19 cellular contexts compared by ENCODE assay signal in the genomic region with DNA sequence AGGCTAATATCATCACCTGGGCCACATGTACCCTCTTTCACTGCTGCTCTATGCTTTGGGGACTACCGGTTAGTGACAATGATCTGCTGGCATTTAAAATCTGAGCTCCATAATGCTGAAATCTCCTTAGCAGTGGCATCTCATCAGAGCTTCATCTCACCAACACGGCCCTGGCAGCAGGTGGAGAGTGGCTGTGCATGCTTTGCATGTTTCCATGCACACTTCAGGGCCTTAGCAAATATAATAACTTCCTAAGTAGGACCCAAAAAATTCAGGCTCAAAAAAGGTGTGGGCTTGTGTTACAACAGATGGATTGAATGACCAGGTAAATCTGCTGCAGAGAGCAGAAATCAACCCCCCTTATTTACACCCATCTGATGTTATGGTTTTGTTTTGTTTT. TPM values are rescaled to one million over a fixed set of nuclear protein-coding genes. Genes with fewer than 3 reads are reported as not detected.
DNase-seq lines count a peak whose midpoint lies in the region; ATAC-seq, FAIRE-seq and TF ChIP-seq lines count a peak whose summit lies in the region.
"Had no signal": no experiment of that assay in that cellular context is flagged by ENCODE, and none has a peak within 500 bp of the region (broad histone marks: within the 10 kb centered on the region; RNA-seq: fewer than 3 reads in every experiment).

No MANE protein-coding gene starts in this region.

- TF ChIP-seq CTCF in endothelial cell of umbilical vein (IDR thresholded peaks at IDR 0.05; ENCODE audit: extremely low read depth in 1 of 2, insufficient read depth in 1 of 2, low read depth in 1 of 2, low read length in 2 of 2) (no peak), lower lobe of right lung (IDR thresholded peaks at IDR 0.05) (no peak), upper lobe of right lung (IDR thresholded peaks at IDR 0.05) (no peak)

- no peak overlapping the region for H3K4me2 ChIP-seq in endothelial cell of umbilical vein (ENCODE audit: insufficient read depth, low read length)
- H3K4me2 ChIP-seq: GM23338 had no signal

- H3K4me1 ChIP-seq in endothelial cell of umbilical vein (ENCODE audit: control insufficient read depth, extremely low read depth, insufficient read depth, low read length) (peaks cover 14% of the 10 kb centered on the region), lower lobe of right lung (peaks cover 15% of the 10 kb centered on the region), upper lobe of right lung (peaks cover 11% of the 10 kb centered on the region)

- peak; percentile 27 to 57 for ATAC-seq in lower lobe of right lung
- peak; percentile 58 for ATAC-seq in upper lobe of right lung
- ATAC-seq: GM23338 had no signal

- intact Hi-C loops in endothelial cell of umbilical vein (cut with micrococcal nuclease) (no loop called here), lower lobe of right lung (cut with DNase I) (no loop called here), upper lobe of right lung (cut with DNase I) (no loop called here)

- dilution Hi-C loops in endothelial cell of umbilical vein (cut with MboI; ENCODE audit: extremely low pct_ligation_motif_present, low sequenced_read_pairs): loop anchor here (25.0 kb wide), 1 partner anchor 103 kb away; no protein-coding TSS in a partner anchor

- POLR2A ChIA-PET in endothelial cell of umbilical vein (lab: Charles Lee): no interaction called here

- no peak overlapping the region for H2AFZ ChIP-seq in endothelial cell of umbilical vein (ENCODE audit: low read depth, low read length)
- H2AFZ ChIP-seq: GM23338 had no signal

- H3K9me3 ChIP-seq in endothelial cell of umbilical vein (replicated peaks; ENCODE audit: control insufficient read depth, insufficient read depth, low read length) (no peaks in the 10 kb centered on the region), lower lobe of right lung (no peaks in the 10 kb centered on the region), upper lobe of right lung (no peaks in the 10 kb centered on the region)
- H3K9me3 ChIP-seq: HAP-1 had no signal

- no peak overlapping the region for H3K4me3 ChIP-seq in endothelial cell of umbilical vein (replicated peaks in 1 of 3; ENCODE audit: insufficient read depth in 1 of 3, low read depth in 1 of 3, low read length in 3 of 3)
- no peak overlapping the region for H3K4me3 ChIP-seq in lower lobe of right lung
- H3K4me3 ChIP-seq in upper lobe of right lung: no peak overlapping the region
- H3K4me3 ChIP-seq: GM23338, HAP-1 had no signal

- no peaks in the 10 kb centered on the region for H3K9me1 ChIP-seq in endothelial cell of umbilical vein (replicated peaks; ENCODE audit: control insufficient read depth, extremely low read depth, insufficient read depth, low read length)

- no peak for TF ChIP-seq POLR2A in endothelial cell of umbilical vein (IDR thresholded peaks at IDR 0.05; ENCODE audit: low read depth, low read length)

- FAIRE-seq in endothelial cell of umbilical vein (lab: Jason Lieb, UNC): peak; percentile 33
- FAIRE-seq: GM18507 had no signal

- H3K9ac ChIP-seq in endothelial cell of umbilical vein (replicated peaks; ENCODE audit: extremely low read depth, insufficient read depth, low read length): no peak overlapping the region

- H3K36me3 ChIP-seq in endothelial cell of umbilical vein (ENCODE audit: control insufficient read depth in 2 of 2, extremely low read depth in 1 of 2, insufficient read depth in 2 of 2, low read length in 2 of 2): no peaks in the 10 kb centered on the region
- no peaks in the 10 kb centered on the region for H3K36me3 ChIP-seq in lower lobe of right lung
- H3K36me3 ChIP-seq in upper lobe of right lung: no peaks in the 10 kb centered on the region
- H3K36me3 ChIP-seq: HAP-1 had no signal

- H3K27me3 ChIP-seq in endothelial cell of umbilical vein (ENCODE audit: control insufficient read depth in 2 of 2, insufficient read depth in 2 of 2, low read length in 2 of 2) (no peaks in the 10 kb centered on the region), lower lobe of right lung (ENCODE audit: low read depth) (no peaks in the 10 kb centered on the region), upper lobe of right lung (no peaks in the 10 kb centered on the region)

- BruUV-seq in endothelial cell of umbilical vein (replicated peaks; lab: Mats Ljungman, UMichigan): no TSS peak

- H4K20me1 ChIP-seq in endothelial cell of umbilical vein (replicated peaks; ENCODE audit: control insufficient read depth, extremely low read depth, insufficient read depth, low read length): no peaks in the 10 kb centered on the region

- H3K27ac ChIP-seq in endothelial cell of umbilical vein (ENCODE audit: insufficient read depth, low read depth, low read length) (no peak overlapping the region), lower lobe of right lung (no peak overlapping the region), upper lobe of right lung (no peak overlapping the region)

- CTCF ChIA-PET in endothelial cell of umbilical vein (lab: Charles Lee): interaction anchor here (1.2 kb wide), 1 partner anchor 114 kb away, joined by 3 read pairs; no protein-coding TSS in a partner anchor

- DNase-seq in endothelial cell of umbilical vein (ENCODE audit: low read depth, low spot score): no peak
- DNase-seq in lower lobe of right lung: no peak
- no peak for DNase-seq in upper lobe of right lung
- no peak for DNase-seq in NCI-H2029 treated with DMSO at 0.1 percent for 48 hours (lab: John Stamatoyannopoulos, UW)
- DNase-seq in cerebellar nuclear complex (lab: John Stamatoyannopoulos, UW): no peak
- DNase-seq in OCI-M1 (lab: John Stamatoyannopoulos, UW): no peak
- DNase-seq: Calu3; CD4-positive, alpha-beta memory T cell; COR-L47; DMS53; DMS79 treated with DMSO at 0.1 percent for 48 hours; GF-D8; HFFc6 had no signal

- H3K79me2 ChIP-seq in endothelial cell of umbilical vein (ENCODE audit: control insufficient read depth, insufficient read depth, low read length): no peaks in the 10 kb centered on the region

TF ChIP-seq in endothelial cell of umbilical vein, 7 proteins besides CTCF, POLR2A, EP300 and RAD21:
- TF ChIP-seq, protein P1, sequence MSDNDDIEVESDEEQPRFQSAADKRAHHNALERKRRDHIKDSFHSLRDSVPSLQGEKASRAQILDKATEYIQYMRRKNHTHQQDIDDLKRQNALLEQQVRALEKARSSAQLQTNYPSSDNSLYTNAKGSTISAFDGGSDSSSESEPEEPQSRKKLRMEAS (IDR thresholded peaks at IDR 0.05; ENCODE audit: insufficient read depth, insufficient read length): no peak
- no peak for TF ChIP-seq EZH2 (IDR thresholded peaks at IDR 0.05; ENCODE audit: borderline replicate concordance, low read depth, low read length, severe bottlenecking)
- TF ChIP-seq POLR2AphosphoS5 (IDR thresholded peaks at IDR 0.05; ENCODE audit: insufficient read depth, low read depth, low read length): no peak
- no peak for TF ChIP-seq GATA2 (IDR thresholded peaks at IDR 0.05; ENCODE audit: insufficient read depth, insufficient read length, low read depth, low read length)
- no peak for TF ChIP-seq MYC (IDR thresholded peaks at IDR 0.05; ENCODE audit: low read depth, low read length)
- no peak for TF ChIP-seq JUN (IDR thresholded peaks at IDR 0.05; ENCODE audit: borderline replicate concordance, insufficient read depth, insufficient read length, low read depth)
- TF ChIP-seq FOS (IDR thresholded peaks at IDR 0.05; ENCODE audit: borderline replicate concordance, insufficient read depth, low read length): no peak

RNA-seq across cellular contexts. Expression of a gene that starts 55.2 kb away (rescaled TPM):
- 0.60 TPM in 1 of 2 replicates, not detected in the other for total RNA-seq in endothelial cell of umbilical vein
- 1.4 and 1.8 TPM in 2 replicates for polyA plus RNA-seq in endothelial cell of umbilical vein
- polyA plus RNA-seq in endothelial cell of umbilical vein (2011; cell fraction: cytosol; rRNA removed): 1.1 and 1.7 TPM in 2 replicates
- polyA plus RNA-seq in endothelial cell of umbilical vein (2011; cell fraction: nucleus; rRNA removed): 0.25 and 0.45 TPM in 2 replicates
- polyA plus RNA-seq in endothelial cell of umbilical vein (2012): 1.6 and 4.8 TPM in 2 replicates
- 1.2 TPM in 1 of 2 replicates, not detected in the other for polyA minus RNA-seq in endothelial cell of umbilical vein
- not detected for polyA minus RNA-seq in endothelial cell of umbilical vein (2011; cell fraction: cytosol; rRNA and poly(A)+ RNA removed)
- not detected in 2 replicates for polyA minus RNA-seq in endothelial cell of umbilical vein (2011; cell fraction: nucleus; rRNA and poly(A)+ RNA removed)
- 311 TPM for total RNA-seq in lower lobe of right lung
- 195 TPM for total RNA-seq in upper lobe of right lung
- total RNA-seq: A172, A673, Calu3, G401, GM23338, HFFc6 had no signal

Comparison
In these comparisons a context has a peak if more than half of its experiments do, and no peak if none do; other contexts are left out.
1. RNA of a gene that starts 55.2 kb away (total RNA-seq): 311 TPM in lower lobe of right lung (single experiment) and 195 TPM in upper lobe of right lung (single experiment); 0.60 TPM in endothelial cell of umbilical vein; every median in the first group is over 100 times any median in the second.